ENCODE assay signal across 14 cellular contexts in genomic region chr20:4451487-4451886, GRCh38.
"Had no signal": no experiment of that assay in that cellular context is flagged by ENCODE, and none has a peak within 500 bp of the region (broad histone marks: within the 10 kb centered on the region; RNA-seq: fewer than 3 reads in every experiment).

No MANE protein-coding gene starts in this region.

- H3K4me3 ChIP-seq: cardiac muscle cell, hepatocyte, smooth muscle cell, tibial nerve had no signal

- H3K79me2 ChIP-seq: hepatocyte had no signal

- H3K4me2 ChIP-seq: hepatocyte, smooth muscle cell had no signal

- H3K36me3 ChIP-seq: cardiac muscle cell, neutrophil, tibial nerve had no signal

- H3K4me3 Mint-ChIP-seq: activated CD4-positive, alpha-beta memory T cell treated with anti-CD3 and anti-CD28 coated beads for 36 hours; activated T-cell treated with anti-CD3 and anti-CD28 coated beads, Interleukin-2, amount 50 U/mL, for 4 hours; naive thymus-derived CD4-positive, alpha-beta T cell; T-helper 2 cell treated with Interferon-gamma antibody and Interleukin-4, amounts not matched to agents 5 μg/mL and 100 μg/mL, for 36 hours had no signal

- H3K36me3 Mint-ChIP-seq: activated CD4-positive, alpha-beta memory T cell treated with anti-CD3 and anti-CD28 coated beads for 36 hours; activated naive CD4-positive, alpha-beta T cell treated with anti-CD3 and anti-CD28 coated beads, Interleukin-2, amount 50 U/mL, for 72 hours; naive thymus-derived CD4-positive, alpha-beta T cell had no signal

- H3K27me3 ChIP-seq: cardiac muscle cell, hepatocyte, tibial nerve had no signal

- H3K9me3 Mint-ChIP-seq: activated CD4-positive, alpha-beta memory T cell treated with anti-CD3 and anti-CD28 coated beads for 36 hours; activated naive CD4-positive, alpha-beta T cell treated with anti-CD3 and anti-CD28 coated beads, Interleukin-2, amount 50 U/mL, for 72 hours; activated T-cell treated with anti-CD3 and anti-CD28 coated beads, Interleukin-2, amount 50 U/mL, for 4 hours; T-helper 2 cell treated with Interferon-gamma antibody and Interleukin-4, amounts not matched to agents 5 μg/mL and 100 μg/mL, for 36 hours had no signal

- H3K27ac ChIP-seq: cardiac muscle cell, hepatocyte, neutrophil, tibial nerve had no signal

- H3K9me3 ChIP-seq: neutrophil had no signal

- H3K4me1 Mint-ChIP-seq: naive thymus-derived CD4-positive, alpha-beta T cell had no signal

- H2AFZ ChIP-seq: hepatocyte had no signal

- ATAC-seq: activated naive CD4-positive, alpha-beta T cell treated with anti-CD3 and anti-CD28 coated beads, Interleukin-2, amount 50 U/mL, for 72 hours; activated T-cell treated with anti-CD3 and anti-CD28 coated beads, Interleukin-2, amount 50 U/mL, for 4 hours; naive thymus-derived CD4-positive, alpha-beta T cell; right cardiac atrium had no signal

- DNase-seq: activated CD4-positive, alpha-beta memory T cell treated with anti-CD3 and anti-CD28 coated beads for 36 hours; activated CD4-positive, CD25-positive, alpha-beta regulatory T cell treated with anti-CD3 and anti-CD28 coated beads, Interleukin-2, amount 50 U/mL, for 72 hours; activated effector memory CD4-positive, alpha-beta T cell treated with anti-CD3 and anti-CD28 coated beads, Interleukin-2, amount 50 U/mL, for 16 hours; activated T-cell treated with anti-CD3 and anti-CD28 coated beads, Interleukin-2, amount 50 U/mL, for 4 hours; kidney glomerular epithelial cell; naive thymus-derived CD4-positive, alpha-beta T cell; right cardiac atrium had no signal

- H3K27ac Mint-ChIP-seq: activated CD4-positive, alpha-beta memory T cell treated with anti-CD3 and anti-CD28 coated beads for 36 hours; activated naive CD4-positive, alpha-beta T cell treated with anti-CD3 and anti-CD28 coated beads, Interleukin-2, amount 50 U/mL, for 72 hours; naive thymus-derived CD4-positive, alpha-beta T cell; T-helper 2 cell treated with Interferon-gamma antibody and Interleukin-4, amounts not matched to agents 5 μg/mL and 100 μg/mL, for 36 hours had no signal
